Comparison of ENCODE assay signal across 1 cellular context in the genomic region with DNA sequence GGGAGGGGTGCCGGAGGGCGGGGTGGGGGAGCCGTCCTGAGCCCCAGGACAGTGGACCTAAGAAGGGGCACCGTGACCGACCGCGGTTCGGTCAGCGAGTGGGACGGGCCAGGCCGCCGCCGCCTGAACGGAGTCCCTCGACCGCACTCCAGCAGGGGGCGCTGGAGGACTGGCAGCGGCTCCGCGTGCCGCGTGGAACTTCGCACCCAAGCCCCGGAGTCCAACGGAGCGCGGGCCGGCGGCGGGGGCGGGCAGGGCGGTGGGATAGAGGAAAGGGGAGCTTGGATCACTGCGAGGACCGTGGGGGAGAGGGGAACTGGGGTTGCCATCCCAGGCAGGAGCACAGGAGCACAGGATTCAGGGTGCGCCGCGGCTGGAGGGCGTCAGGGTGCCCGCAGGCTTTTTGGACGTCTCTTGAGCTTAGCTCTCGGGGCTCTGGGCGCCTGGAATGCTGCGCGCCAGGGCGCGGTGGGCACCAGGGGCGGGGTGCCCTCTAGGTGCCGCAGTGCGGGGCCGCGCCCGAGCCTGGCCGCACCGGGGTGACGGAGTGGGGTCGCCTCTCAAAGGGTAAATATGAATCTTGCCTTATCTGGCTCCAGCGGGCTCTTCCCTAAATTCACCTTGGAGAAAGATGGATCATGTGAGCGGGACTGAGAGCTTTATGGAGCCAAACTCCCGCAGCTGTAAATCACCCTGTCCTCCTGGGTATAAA.
A peak's percentile ranks its signal among the peaks of the same experiment; 100 is the strongest.
TF ChIP-seq lines count a peak whose summit lies in the region.

No MANE protein-coding gene starts in this region.

TF ChIP-seq in HepG2, 621 proteins besides CTCF, POLR2A, EP300 and RAD21 (continued from another document):
- TF ChIP-seq ZNF18 (CRISPR knock-in tag; IDR thresholded peaks at IDR 0.05; ENCODE audit: insufficient replicate concordance) (peak; percentile 66), FOXJ3 (CRISPR knock-in tag; IDR thresholded peaks at IDR 0.05; ENCODE audit: borderline replicate concordance) (no peak), ZMYM4 (CRISPR knock-in tag; IDR thresholded peaks at IDR 0.05) (peak; percentile 50; the same call in 1 of the 2 replicates), HMGXB4 (CRISPR knock-in tag; IDR thresholded peaks at IDR 0.05; ENCODE audit: borderline replicate concordance in 1 of 2, low read depth in 1 of 2) (peak; percentile 56 to 60; a peak in 1 of 4 replicates), ZBTB4 (CRISPR knock-in tag; IDR thresholded peaks at IDR 0.05; ENCODE audit: borderline replicate concordance) (no peak), DPF2 (CRISPR knock-in tag; IDR thresholded peaks at IDR 0.05; ENCODE audit: borderline replicate concordance, low read depth) (no peak), AGO2 (optimal IDR thresholded peaks at IDR 0.05; ENCODE audit: low read depth, low read length) (no peak), ZNF121 (CRISPR knock-in tag; IDR thresholded peaks at IDR 0.05) (no peak), ZNF44 (CRISPR knock-in tag; IDR thresholded peaks at IDR 0.05) (no peak), DZIP1 (CRISPR knock-in tag; IDR thresholded peaks at IDR 0.05) (no peak), HNRNPK (IDR thresholded peaks at IDR 0.05; ENCODE audit: low read depth, low read length, poor library complexity, severe bottlenecking) (peak; percentile 26), ZFP41 (CRISPR knock-in tag; IDR thresholded peaks at IDR 0.05; ENCODE audit: borderline replicate concordance) (no peak), SAFB2 (CRISPR knock-in tag; IDR thresholded peaks at IDR 0.05; ENCODE audit: borderline replicate concordance, low read depth) (peak; percentile 41; the same call in 1 of the 2 replicates), ZNF772 (CRISPR knock-in tag; IDR thresholded peaks at IDR 0.05) (peak; percentile 44; the same call in 1 of the 2 replicates), ZBTB1 (CRISPR knock-in tag; IDR thresholded peaks at IDR 0.05; ENCODE audit: borderline replicate concordance) (no peak), NPAS2 (CRISPR knock-in tag; IDR thresholded peaks at IDR 0.05; ENCODE audit: borderline replicate concordance) (no peak), ZNF17 (CRISPR knock-in tag; IDR thresholded peaks at IDR 0.05) (no peak), KDM5B (CRISPR knock-in tag; IDR thresholded peaks at IDR 0.05; ENCODE audit: borderline replicate concordance) (no peak), CENPT (CRISPR knock-in tag; IDR thresholded peaks at IDR 0.05; ENCODE audit: low read depth) (no peak), ZNF678 (CRISPR knock-in tag; IDR thresholded peaks at IDR 0.05) (peak; percentile 76; the same call in 1 of the 2 replicates), SP4 (CRISPR knock-in tag; IDR thresholded peaks at IDR 0.05) (no peak), ZNF710 (CRISPR knock-in tag; IDR thresholded peaks at IDR 0.05; ENCODE audit: borderline replicate concordance) (no peak), ARHGAP35 (CRISPR knock-in tag; IDR thresholded peaks at IDR 0.05; ENCODE audit: borderline replicate concordance) (no peak), NFIB (CRISPR knock-in tag; IDR thresholded peaks at IDR 0.05; ENCODE audit: borderline replicate concordance) (no peak), ADNP (CRISPR knock-in tag; IDR thresholded peaks at IDR 0.05) (no peak)
- TF ChIP-seq, protein P1, sequence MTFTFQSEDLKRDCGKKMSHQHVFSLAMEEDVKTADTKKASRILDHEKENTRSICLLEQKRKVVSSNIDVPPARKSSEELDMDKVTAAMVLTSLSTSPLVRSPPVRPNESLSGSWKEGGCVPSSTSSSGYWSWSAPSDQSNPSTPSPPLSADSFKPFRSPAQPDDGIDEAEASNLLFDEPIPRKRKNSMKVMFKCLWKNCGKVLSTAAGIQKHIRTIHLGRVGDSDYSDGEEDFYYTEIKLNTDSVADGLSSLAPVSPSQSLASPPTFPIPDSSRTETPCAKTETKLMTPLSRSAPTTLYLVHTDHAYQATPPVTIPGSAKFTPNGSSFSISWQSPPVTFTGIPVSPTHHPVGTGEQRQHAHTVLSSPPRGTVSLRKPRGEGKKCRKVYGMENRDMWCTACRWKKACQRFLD (CRISPR knock-in tag; IDR thresholded peaks at IDR 0.05; ENCODE audit: borderline replicate concordance) = no peak
- TF ChIP-seq, protein P2, sequence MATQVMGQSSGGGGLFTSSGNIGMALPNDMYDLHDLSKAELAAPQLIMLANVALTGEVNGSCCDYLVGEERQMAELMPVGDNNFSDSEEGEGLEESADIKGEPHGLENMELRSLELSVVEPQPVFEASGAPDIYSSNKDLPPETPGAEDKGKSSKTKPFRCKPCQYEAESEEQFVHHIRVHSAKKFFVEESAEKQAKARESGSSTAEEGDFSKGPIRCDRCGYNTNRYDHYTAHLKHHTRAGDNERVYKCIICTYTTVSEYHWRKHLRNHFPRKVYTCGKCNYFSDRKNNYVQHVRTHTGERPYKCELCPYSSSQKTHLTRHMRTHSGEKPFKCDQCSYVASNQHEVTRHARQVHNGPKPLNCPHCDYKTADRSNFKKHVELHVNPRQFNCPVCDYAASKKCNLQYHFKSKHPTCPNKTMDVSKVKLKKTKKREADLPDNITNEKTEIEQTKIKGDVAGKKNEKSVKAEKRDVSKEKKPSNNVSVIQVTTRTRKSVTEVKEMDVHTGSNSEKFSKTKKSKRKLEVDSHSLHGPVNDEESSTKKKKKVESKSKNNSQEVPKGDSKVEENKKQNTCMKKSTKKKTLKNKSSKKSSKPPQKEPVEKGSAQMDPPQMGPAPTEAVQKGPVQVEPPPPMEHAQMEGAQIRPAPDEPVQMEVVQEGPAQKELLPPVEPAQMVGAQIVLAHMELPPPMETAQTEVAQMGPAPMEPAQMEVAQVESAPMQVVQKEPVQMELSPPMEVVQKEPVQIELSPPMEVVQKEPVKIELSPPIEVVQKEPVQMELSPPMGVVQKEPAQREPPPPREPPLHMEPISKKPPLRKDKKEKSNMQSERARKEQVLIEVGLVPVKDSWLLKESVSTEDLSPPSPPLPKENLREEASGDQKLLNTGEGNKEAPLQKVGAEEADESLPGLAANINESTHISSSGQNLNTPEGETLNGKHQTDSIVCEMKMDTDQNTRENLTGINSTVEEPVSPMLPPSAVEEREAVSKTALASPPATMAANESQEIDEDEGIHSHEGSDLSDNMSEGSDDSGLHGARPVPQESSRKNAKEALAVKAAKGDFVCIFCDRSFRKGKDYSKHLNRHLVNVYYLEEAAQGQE (IDR thresholded peaks at IDR 0.05; ENCODE audit: borderline replicate concordance in 1 of 2, low read depth in 1 of 2, low read length in 2 of 2) = no peak
- TF ChIP-seq, protein P3, sequence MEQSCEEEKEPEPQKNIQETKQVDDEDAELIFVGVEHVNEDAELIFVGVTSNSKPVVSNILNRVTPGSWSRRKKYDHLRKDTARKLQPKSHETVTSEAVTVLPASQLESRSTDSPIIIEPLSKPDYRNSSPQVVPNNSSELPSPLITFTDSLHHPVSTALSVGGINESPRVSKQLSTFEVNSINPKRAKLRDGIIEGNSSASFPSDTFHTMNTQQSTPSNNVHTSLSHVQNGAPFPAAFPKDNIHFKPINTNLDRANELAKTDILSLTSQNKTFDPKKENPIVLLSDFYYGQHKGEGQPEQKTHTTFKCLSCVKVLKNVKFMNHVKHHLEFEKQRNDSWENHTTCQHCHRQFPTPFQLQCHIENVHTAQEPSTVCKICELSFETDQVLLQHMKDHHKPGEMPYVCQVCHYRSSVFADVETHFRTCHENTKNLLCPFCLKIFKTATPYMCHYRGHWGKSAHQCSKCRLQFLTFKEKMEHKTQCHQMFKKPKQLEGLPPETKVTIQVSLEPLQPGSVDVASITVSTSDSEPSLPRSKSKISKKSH (CRISPR knock-in tag; IDR thresholded peaks at IDR 0.05; ENCODE audit: borderline replicate concordance) = no peak
